ENCODE assay signal across 1 cellular context in genomic region chr10:75234017-75234682, GRCh38.
TF ChIP-seq lines count a peak whose summit lies in the region.

No MANE protein-coding gene starts in this region.

TF ChIP-seq in GM23338, 12 proteins besides CTCF, POLR2A, EP300 and RAD21 (continued from another document):
- TF ChIP-seq, protein P1, sequence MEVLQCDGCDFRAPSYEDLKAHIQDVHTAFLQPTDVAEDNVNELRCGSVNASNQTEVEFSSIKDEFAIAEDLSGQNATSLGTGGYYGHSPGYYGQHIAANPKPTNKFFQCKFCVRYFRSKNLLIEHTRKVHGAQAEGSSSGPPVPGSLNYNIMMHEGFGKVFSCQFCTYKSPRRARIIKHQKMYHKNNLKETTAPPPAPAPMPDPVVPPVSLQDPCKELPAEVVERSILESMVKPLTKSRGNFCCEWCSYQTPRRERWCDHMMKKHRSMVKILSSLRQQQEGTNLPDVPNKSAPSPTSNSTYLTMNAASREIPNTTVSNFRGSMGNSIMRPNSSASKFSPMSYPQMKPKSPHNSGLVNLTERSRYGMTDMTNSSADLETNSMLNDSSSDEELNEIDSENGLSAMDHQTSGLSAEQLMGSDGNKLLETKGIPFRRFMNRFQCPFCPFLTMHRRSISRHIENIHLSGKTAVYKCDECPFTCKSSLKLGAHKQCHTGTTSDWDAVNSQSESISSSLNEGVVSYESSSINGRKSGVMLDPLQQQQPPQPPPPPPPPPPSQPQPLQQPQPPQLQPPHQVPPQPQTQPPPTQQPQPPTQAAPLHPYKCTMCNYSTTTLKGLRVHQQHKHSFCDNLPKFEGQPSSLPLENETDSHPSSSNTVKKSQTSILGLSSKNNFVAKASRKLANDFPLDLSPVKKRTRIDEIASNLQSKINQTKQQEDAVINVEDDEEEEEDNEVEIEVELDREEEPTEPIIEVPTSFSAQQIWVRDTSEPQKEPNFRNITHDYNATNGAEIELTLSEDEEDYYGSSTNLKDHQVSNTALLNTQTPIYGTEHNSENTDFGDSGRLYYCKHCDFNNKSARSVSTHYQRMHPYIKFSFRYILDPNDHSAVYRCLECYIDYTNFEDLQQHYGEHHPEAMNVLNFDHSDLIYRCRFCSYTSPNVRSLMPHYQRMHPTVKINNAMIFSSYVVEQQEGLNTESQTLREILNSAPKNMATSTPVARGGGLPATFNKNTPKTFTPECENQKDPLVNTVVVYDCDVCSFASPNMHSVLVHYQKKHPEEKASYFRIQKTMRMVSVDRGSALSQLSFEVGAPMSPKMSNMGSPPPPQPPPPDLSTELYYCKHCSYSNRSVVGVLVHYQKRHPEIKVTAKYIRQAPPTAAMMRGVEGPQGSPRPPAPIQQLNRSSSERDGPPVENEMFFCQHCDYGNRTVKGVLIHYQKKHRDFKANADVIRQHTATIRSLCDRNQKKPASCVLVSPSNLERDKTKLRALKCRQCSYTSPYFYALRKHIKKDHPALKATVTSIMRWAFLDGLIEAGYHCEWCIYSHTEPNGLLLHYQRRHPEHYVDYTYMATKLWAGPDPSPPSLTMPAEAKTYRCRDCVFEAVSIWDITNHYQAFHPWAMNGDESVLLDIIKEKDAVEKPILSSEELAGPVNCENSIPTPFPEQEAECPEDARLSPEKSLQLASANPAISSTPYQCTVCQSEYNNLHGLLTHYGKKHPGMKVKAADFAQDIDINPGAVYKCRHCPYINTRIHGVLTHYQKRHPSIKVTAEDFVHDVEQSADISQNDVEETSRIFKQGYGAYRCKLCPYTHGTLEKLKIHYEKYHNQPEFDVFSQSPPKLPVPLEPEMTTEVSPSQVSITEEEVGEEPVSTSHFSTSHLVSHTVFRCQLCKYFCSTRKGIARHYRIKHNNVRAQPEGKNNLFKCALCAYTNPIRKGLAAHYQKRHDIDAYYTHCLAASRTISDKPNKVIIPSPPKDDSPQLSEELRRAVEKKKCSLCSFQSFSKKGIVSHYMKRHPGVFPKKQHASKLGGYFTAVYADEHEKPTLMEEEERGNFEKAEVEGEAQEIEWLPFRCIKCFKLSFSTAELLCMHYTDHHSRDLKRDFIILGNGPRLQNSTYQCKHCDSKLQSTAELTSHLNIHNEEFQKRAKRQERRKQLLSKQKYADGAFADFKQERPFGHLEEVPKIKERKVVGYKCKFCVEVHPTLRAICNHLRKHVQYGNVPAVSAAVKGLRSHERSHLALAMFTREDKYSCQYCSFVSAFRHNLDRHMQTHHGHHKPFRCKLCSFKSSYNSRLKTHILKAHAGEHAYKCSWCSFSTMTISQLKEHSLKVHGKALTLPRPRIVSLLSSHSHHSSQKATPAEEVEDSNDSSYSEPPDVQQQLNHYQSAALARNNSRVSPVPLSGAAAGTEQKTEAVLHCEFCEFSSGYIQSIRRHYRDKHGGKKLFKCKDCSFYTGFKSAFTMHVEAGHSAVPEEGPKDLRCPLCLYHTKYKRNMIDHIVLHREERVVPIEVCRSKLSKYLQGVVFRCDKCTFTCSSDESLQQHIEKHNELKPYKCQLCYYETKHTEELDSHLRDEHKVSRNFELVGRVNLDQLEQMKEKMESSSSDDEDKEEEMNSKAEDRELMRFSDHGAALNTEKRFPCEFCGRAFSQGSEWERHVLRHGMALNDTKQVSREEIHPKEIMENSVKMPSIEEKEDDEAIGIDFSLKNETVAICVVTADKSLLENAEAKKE (CRISPR knock-in tag; IDR thresholded peaks at IDR 0.05), result no peak
- peak; percentile 76 for TF ChIP-seq POLR2AphosphoS5 (IDR thresholded peaks at IDR 0.05; ENCODE audit: low read depth)
